8 cellular contexts compared by ENCODE assay signal in the genomic region with DNA sequence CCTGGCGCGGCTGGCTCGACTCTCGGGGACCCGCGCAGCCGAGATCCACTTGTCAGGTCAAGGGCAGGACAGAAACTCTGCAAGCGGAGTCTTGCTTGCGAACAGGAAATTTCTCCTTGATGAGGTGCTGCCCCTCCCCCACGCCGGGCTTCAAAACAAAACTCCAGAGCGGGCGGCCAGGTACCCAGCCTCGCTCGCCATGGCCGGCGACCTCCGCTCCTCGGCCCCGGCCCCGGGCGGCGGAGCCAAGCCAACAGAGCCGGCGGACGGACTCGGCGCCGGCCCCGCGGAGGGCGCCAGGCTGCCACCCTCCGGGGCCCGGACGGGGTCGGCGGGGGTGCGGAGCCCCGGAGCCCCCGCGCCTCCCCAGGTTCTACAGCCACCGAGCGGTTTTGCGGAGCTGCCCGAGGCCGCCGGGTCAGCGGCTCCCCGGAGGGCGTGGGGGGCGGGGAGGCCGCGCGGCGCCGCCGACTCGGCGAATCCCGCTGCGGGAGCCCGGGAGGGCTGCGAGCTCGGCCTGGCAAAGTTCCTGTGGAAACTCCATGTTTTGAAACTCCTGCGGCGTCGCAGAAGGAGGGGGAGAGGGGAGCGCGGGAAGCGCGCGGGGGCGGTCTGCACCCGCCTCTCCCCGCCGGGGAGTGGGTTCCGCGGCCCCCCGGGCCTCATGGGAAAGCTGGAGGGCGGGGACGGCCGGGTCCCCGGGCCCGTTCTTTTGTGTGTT. TPM values are rescaled to one million over a fixed set of nuclear protein-coding genes. Genes with fewer than 3 reads are reported as not detected.
DNase-seq lines count a peak whose midpoint lies in the region; ATAC-seq and TF ChIP-seq lines count a peak whose summit lies in the region.

No MANE protein-coding gene starts in this region.

- H3K4me3 ChIP-seq in CD8-positive, alpha-beta T cell (ENCODE audit: low read depth, low read length) = peak overlapping the region; percentile 37
- H3K4me3 ChIP-seq in fibroblast of villous mesenchyme (ENCODE audit: low read depth, low read length) = peak overlapping the region; percentile 54

- CTCF ChIA-PET in CD8-positive, alpha-beta T cell (lab: Charles Lee) = no interaction called here
- CTCF ChIA-PET in T-cell (lab: Charles Lee) = no interaction called here

- no peaks in the 10 kb centered on the region for H3K9me3 Mint-ChIP-seq in CD8-positive, alpha-beta T cell
- H3K9me3 Mint-ChIP-seq in T-cell (no peaks in the 10 kb centered on the region), osteocyte (ENCODE audit: unreplicated experiment) (no peaks in the 10 kb centered on the region)

- no peaks in the 10 kb centered on the region for H3K9me3 ChIP-seq in CD8-positive, alpha-beta T cell (ENCODE audit: low read length)

- H3K27ac Mint-ChIP-seq in CD8-positive, alpha-beta T cell = no peak overlapping the region
- no peak overlapping the region for H3K27ac Mint-ChIP-seq in T-cell
- peak overlapping the region; percentile 79 for H3K27ac Mint-ChIP-seq in osteocyte (ENCODE audit: unreplicated experiment)

- intact Hi-C loops in CD8-positive, alpha-beta T cell (cut with DNase I, micrococcal nuclease) = loop anchor here (2.0 to 5.0 kb wide), 5 partner anchors 13 to 65 kb away; a partner anchor contains a TSS

- ATAC-seq in CD8-positive, alpha-beta T cell = no peak
- ATAC-seq in HG02642 (IDR thresholded peaks at IDR 0.05; ENCODE audit: poor library complexity, unreplicated experiment) = peak; percentile 9
- ATAC-seq in T-cell (replicated peaks in 1 of 4) = no peak
- ATAC-seq in HG03432 (IDR thresholded peaks at IDR 0.05; ENCODE audit: unreplicated experiment) = no peak
- ATAC-seq in GM21528 (IDR thresholded peaks at IDR 0.05; ENCODE audit: low FRiP score, unreplicated experiment) = no peak

- H3K27me3 Mint-ChIP-seq in CD8-positive, alpha-beta T cell (ENCODE audit: low read depth) = no peaks in the 10 kb centered on the region
- peaks cover 0 to 18% of the 10 kb centered on the region in 2 donors for H3K27me3 Mint-ChIP-seq in T-cell
- no peaks in the 10 kb centered on the region for H3K27me3 Mint-ChIP-seq in osteocyte (ENCODE audit: unreplicated experiment)

- no peaks in the 10 kb centered on the region for H3K36me3 ChIP-seq in CD8-positive, alpha-beta T cell (ENCODE audit: insufficient read depth, low read length)

- H3K4me3 Mint-ChIP-seq in CD8-positive, alpha-beta T cell = peak overlapping the region; percentile 64
- H3K4me3 Mint-ChIP-seq in T-cell = peak overlapping the region in 2 of 3 donors; percentile 28 to 40
- H3K4me3 Mint-ChIP-seq in osteocyte (ENCODE audit: unreplicated experiment) = peak overlapping the region; percentile 45

- no peak overlapping the region for H3K27ac ChIP-seq in CD8-positive, alpha-beta T cell (ENCODE audit: low read depth, low read length)

- H3K4me1 Mint-ChIP-seq in CD8-positive, alpha-beta T cell (ENCODE audit: low read depth) = peaks cover 13% of the 10 kb centered on the region
- H3K4me1 Mint-ChIP-seq in T-cell = peaks cover 10 to 17% (median 15%) of the 10 kb centered on the region in 3 donors
- H3K4me1 Mint-ChIP-seq in osteocyte (ENCODE audit: unreplicated experiment) = peaks cover 36% of the 10 kb centered on the region

- no peak for DNase-seq in CD8-positive, alpha-beta T cell
- DNase-seq in T-cell (peak in 2 of 34 experiments; percentile 22 to 35), fibroblast of villous mesenchyme (ENCODE audit: low read depth) (no peak), osteocyte (ENCODE audit: extremely low spot score, unreplicated experiment) (no peak), dedifferentiated amniotic fluid mesenchymal stem cell (ENCODE audit: extremely low spot score) (no peak)

- peaks cover 15% of the 10 kb centered on the region for H3K4me1 ChIP-seq in CD8-positive, alpha-beta T cell (ENCODE audit: insufficient read depth, low read length)

- H3K27me3 ChIP-seq in CD8-positive, alpha-beta T cell (ENCODE audit: insufficient read depth, low read length) = no peaks in the 10 kb centered on the region

- H3K36me3 Mint-ChIP-seq in CD8-positive, alpha-beta T cell = no peaks in the 10 kb centered on the region
- H3K36me3 Mint-ChIP-seq in T-cell = no peaks in the 10 kb centered on the region
- no peaks in the 10 kb centered on the region for H3K36me3 Mint-ChIP-seq in osteocyte (ENCODE audit: unreplicated experiment)

- no peak for TF ChIP-seq CTCF in CD8-positive, alpha-beta T cell (IDR thresholded peaks at IDR 0.05)
- no peak for TF ChIP-seq CTCF in fibroblast of villous mesenchyme (IDR thresholded peaks at IDR 0.05; ENCODE audit: insufficient read depth, low read depth, low read length)
- TF ChIP-seq CTCF in osteocyte (IDR thresholded peaks at IDR 0.05) = no peak

- POLR2A ChIA-PET in CD8-positive, alpha-beta T cell (lab: Charles Lee) = interaction anchor here (1.3 to 2.7 kb wide), 3 partner anchors 11 to 67 kb away, joined by 3 to 16 read pairs (median 4); a partner anchor contains a TSS
- POLR2A ChIA-PET in T-cell (lab: Charles Lee) = no interaction called here

RNA-seq across cellular contexts. Expression of a gene that starts 11.7 kb away (rescaled TPM):
- 10 to 100 TPM; 35.5 to 38.5 TPM for total RNA-seq in CD8-positive, alpha-beta T cell
- total RNA-seq in T-cell (10 to 100 TPM; 24.4 to 49.2 (median 42.2) TPM), fibroblast of villous mesenchyme (23.8 and 24.2 TPM in 2 replicates), osteocyte (24.1 and 24.8 TPM in 2 replicates)
